8 cellular contexts compared by ENCODE assay signal in the genomic region with DNA sequence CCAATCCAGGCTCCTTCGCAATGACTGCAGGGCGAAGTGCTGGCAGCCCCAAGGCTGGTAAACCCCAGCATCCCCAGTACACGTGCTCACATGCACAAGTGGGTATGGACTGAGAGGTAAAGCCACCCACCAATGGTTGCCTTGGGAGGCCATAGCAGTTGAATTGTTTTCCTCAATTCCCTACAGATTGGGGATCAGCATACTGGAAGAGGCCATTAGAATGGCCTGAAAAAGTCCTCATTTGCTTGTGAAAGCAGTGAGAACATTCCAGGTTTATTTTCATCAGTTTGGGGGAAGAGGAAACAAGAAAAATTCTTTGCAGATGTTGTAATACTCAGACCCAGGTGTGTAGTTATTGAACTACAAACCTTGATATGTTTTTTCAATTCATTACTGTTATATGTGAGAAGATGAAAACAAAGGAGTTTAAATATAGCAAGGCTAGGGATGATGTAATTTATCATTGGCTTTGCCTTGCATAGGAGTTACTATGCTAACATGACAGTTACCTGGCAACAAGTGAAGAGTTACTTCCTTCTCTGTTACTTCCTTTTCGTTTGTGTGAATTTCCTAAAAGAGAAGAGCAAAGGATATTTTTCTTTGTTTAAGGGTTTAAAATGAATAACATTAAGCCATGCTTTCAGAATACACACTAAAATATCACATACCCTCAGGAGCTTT. TPM values are rescaled to one million over a fixed set of nuclear protein-coding genes. Genes with fewer than 3 reads are reported as not detected.
DNase-seq lines count a peak whose midpoint lies in the region; ATAC-seq and TF ChIP-seq lines count a peak whose summit lies in the region.

No MANE protein-coding gene starts in this region.

- no peaks in the 10 kb centered on the region for H3K9me3 ChIP-seq in gastrocnemius medialis

- intact Hi-C loops in gastrocnemius medialis (cut with DNase I; ENCODE audit: low total_unique reads), result no loop called here

- DNase-seq in GM12865 (ENCODE audit: low read depth) (peak; percentile 51), SIG-M5 treated with dmso at 0.1 percent for 504 hours (lab: John Stamatoyannopoulos, UW; ENCODE audit: unreplicated experiment) (peak; percentile 59), fibroblast of the aortic adventitia (ENCODE audit: low read depth) (peak; percentile 70), gastrocnemius medialis (no peak), AG08396 (ENCODE audit: low spot score) (no peak), NCI-H1105 (lab: John Stamatoyannopoulos, UW) (no peak)
- no peak for DNase-seq in stimulated activated CD4-positive, alpha-beta T cell treated with anti-CD3 and anti-CD28 coated beads, Interleukin-2, amount 100 ng/mL, for 24 hours

- in situ Hi-C loops in gastrocnemius medialis (cut with MboI; ENCODE audit: low sequenced_read_pairs in 4 of 4), result no loop called here

- H3K27ac ChIP-seq in gastrocnemius medialis, result peak overlapping the region in 3 of 4 donors; percentile 45 to 64 (median 64)

- TF ChIP-seq POLR2A in gastrocnemius medialis (IDR thresholded peaks at IDR 0.05), result no peak

- H3K27me3 ChIP-seq in gastrocnemius medialis, result no peaks in the 10 kb centered on the region

- H3K36me3 ChIP-seq in gastrocnemius medialis, result peaks cover 0 to 32% of the 10 kb centered on the region in 2 donors

- ATAC-seq in HG02763 (IDR thresholded peaks at IDR 0.05; ENCODE audit: unreplicated experiment) (peak; percentile 31), gastrocnemius medialis (peak; percentile 60 to 73)

- TF ChIP-seq CTCF in GM12865 (IDR thresholded peaks at IDR 0.05; ENCODE audit: insufficient read depth, low read depth, low read length, missing control alignments) (no peak), fibroblast of the aortic adventitia (IDR thresholded peaks at IDR 0.05; ENCODE audit: insufficient read depth, low read length) (no peak), gastrocnemius medialis (IDR thresholded peaks at IDR 0.05 in 4 of 5, conservative IDR thresholded peaks at IDR 0.05 in 1 of 5) (no peak)

- H3K4me1 ChIP-seq in gastrocnemius medialis, result peaks cover 9 to 40% of the 10 kb centered on the region in 2 donors

- H3K4me3 ChIP-seq in GM12865 (ENCODE audit: low read depth, low read length) (no peak overlapping the region), fibroblast of the aortic adventitia (ENCODE audit: low read depth, low read length) (no peak overlapping the region), gastrocnemius medialis (no peak overlapping the region)

RNA-seq across cellular contexts. Expression of a gene that starts 36.4 kb away (rescaled TPM):
- 12.8 and 17.1 TPM in 2 replicates for total RNA-seq in fibroblast of the aortic adventitia (ENCODE audit: low replicate concordance)
- 10 to 100 TPM in 3 of 4 donors, 1 to 10 TPM in 1; 6.4 to 11.5 (median 10.6) TPM for total RNA-seq in gastrocnemius medialis

Comparison
In these comparisons a context has a peak if more than half of its experiments do, and no peak if none do; other contexts are left out.
1. DNase-seq: peak in GM12865 (single experiment), SIG-M5 treated with dmso at 0.1 percent for 504 hours (single experiment) and fibroblast of the aortic adventitia (single experiment); none in gastrocnemius medialis (0 of 2), stimulated activated CD4-positive, alpha-beta T cell treated with anti-CD3 and anti-CD28 coated beads, Interleukin-2, amount 100 ng/mL, for 24 hours (0 of 2), AG08396 (single experiment) and NCI-H1105 (single experiment).